Comparison of ENCODE assay signal across 8 cellular contexts in the genomic region with DNA sequence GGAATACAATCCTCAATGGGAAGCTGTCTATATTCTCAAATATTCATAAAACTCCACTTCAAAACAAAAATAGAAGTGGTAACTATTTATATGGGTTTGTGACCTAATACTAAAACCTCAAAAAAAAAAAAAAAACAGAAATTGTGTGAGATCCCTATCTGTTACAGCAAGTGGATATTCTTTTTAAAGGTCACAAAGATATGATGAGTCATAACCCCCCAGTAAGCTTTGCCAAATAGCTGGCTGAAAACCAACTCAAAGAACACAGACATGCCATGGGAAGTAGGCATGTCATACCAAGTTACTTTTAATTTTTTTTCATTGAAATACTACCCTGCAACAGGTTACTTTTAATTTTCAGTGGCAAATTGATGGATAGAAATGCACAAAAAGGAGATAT.
DNase-seq lines count a peak whose midpoint lies in the region; ATAC-seq and TF ChIP-seq lines count a peak whose summit lies in the region.

No MANE protein-coding gene starts in this region.

- H3K36me3 ChIP-seq in heart right ventricle: no peaks in the 10 kb centered on the region

- ATAC-seq in HG03354 (IDR thresholded peaks at IDR 0.05; ENCODE audit: poor library complexity, severe bottlenecking, unreplicated experiment) (peak; percentile 60), heart right ventricle (peak in 6 of 8 donors; percentile 29 to 80 (median 58)), HG03175 (IDR thresholded peaks at IDR 0.05; ENCODE audit: unreplicated experiment) (no peak), HG03457 (IDR thresholded peaks at IDR 0.05; ENCODE audit: unreplicated experiment) (no peak)

- peaks cover 2 to 75% (median 53%) of the 10 kb centered on the region in 9 donors for H3K4me1 ChIP-seq in heart right ventricle

- no peaks in the 10 kb centered on the region for H3K9me3 ChIP-seq in heart right ventricle

- intact Hi-C loops in heart right ventricle (cut with DNase I): no loop called here

- H3K27me3 ChIP-seq in heart right ventricle: no peaks in the 10 kb centered on the region

- H3K27ac ChIP-seq in heart right ventricle: peak overlapping the region in 6 of 10 donors; percentile 15 to 61 (median 28)

- no peak for TF ChIP-seq CTCF in heart right ventricle (IDR thresholded peaks at IDR 0.05)

- DNase-seq in AML-193 (lab: John Stamatoyannopoulos, UW) (peak; percentile 84), T-helper 22 cell (ENCODE audit: low read depth) (peak; percentile 19), heart right ventricle (no peak), HK-2 (ENCODE audit: unreplicated experiment) (no peak), Ammon's horn (ENCODE audit: low spot score) (no peak)

- no peak overlapping the region for H3K4me3 ChIP-seq in heart right ventricle

Comparison
In these comparisons a context has a peak if more than half of its experiments do, and no peak if none do; other contexts are left out.
1. DNase-seq: peak in AML-193 (2 of 2) and T-helper 22 cell (single experiment); none in heart right ventricle (0 of 2), HK-2 (single experiment) and Ammon's horn (single experiment).
2. ATAC-seq: peak in HG03354 (single experiment) and heart right ventricle (6 of 8); none in HG03175 (single experiment) and HG03457 (single experiment).